ENCODE assay signal across 1 cellular context in the genomic region with DNA sequence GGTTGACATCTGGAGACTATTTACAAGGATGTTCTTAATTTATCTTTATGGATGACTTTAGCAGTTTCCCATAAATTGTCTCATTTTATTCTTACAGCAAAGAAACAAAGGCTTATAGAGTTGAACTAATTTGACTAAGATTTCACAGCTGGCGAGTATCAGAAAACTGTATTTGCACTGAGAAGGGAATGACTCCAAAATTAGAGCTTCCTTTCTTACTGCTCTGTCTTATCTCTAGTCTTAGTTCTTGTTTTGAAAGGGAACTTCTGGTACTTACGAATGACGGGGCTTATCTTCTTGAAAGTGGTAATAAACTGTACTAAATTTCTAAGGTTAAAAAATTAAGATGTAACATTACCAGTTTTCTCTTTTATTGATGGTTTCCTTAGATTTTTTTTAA.
TF ChIP-seq lines count a peak whose summit lies in the region.

No MANE protein-coding gene starts in this region.

TF ChIP-seq in GM12878, 131 proteins besides CTCF, POLR2A, EP300 and RAD21:
- TF ChIP-seq CHD4 (IDR thresholded peaks at IDR 0.05) (no peak), JUNB (IDR thresholded peaks at IDR 0.05) (peak; percentile 15; the same call in 1 of the 2 replicates), SRF (IDR thresholded peaks at IDR 0.05; ENCODE audit: low read depth in 2 of 2, low read length in 2 of 2) (no peak), IKZF1 (conservative IDR thresholded peaks at IDR 0.05) (no peak), RUNX3 (IDR thresholded peaks at IDR 0.05; ENCODE audit: low read length) (no peak)
